In the genomic region with DNA sequence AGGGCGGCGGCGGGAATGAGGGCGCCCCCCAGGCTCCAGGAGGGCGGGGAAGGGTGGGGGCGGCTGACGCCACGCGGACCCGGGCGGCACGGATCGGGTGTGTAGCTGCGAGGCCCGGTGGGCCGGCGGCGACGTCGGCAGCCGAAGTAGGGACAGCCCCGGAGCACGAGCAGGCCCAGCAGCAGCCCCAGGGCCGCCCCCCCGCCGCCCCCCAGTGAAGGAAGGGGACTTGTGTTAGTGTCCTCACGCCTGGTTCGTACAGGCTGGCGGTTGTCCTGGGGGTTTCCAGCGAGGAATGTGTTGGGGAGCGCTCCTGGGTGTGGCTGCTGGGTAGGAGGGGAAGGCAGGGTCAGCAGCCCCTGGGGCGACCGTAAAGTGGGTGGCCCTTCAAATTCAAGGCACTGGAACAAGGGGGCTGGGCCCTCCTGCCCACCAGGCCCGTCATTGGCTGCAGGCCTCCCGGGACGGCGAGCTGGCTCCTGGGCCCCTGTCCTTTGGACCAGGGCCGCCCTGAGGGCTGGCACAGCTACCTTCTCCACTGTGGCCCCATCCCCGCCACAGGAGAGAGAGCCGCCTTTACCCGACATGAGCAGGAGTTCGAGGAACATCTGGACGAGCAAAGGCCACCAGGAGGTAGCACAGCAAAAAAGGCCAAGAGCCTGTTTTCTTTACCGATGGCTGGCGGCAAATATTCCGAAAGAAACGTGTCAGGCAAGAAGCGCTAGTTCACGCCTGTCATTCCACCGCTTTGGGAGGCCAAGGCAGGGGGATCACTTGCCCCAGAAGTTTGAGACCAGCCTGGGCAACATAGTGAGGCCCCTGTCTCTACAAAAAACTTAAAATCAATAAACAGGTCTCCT, we compare ENCODE assay signal across 8 cellular contexts. TPM values are rescaled to one million over a fixed set of nuclear protein-coding genes. Genes with fewer than 3 reads are reported as not detected.
A peak's percentile ranks its signal among the peaks of the same experiment; 100 is the strongest.
DNase-seq lines count a peak whose midpoint lies in the region; ATAC-seq and TF ChIP-seq lines count a peak whose summit lies in the region.

No MANE protein-coding gene starts in this region.

- H3K4me1 Mint-ChIP-seq in T-cell (peaks cover 9 to 20% (median 19%) of the 10 kb centered on the region in 3 donors), nephron (peaks cover 12% of the 10 kb centered on the region)

- H3K27me3 Mint-ChIP-seq in T-cell: no peaks in the 10 kb centered on the region
- peaks cover 11% of the 10 kb centered on the region for H3K27me3 Mint-ChIP-seq in nephron (ENCODE audit: low read depth)

- H3K9me3 Mint-ChIP-seq in T-cell: no peaks in the 10 kb centered on the region
- H3K9me3 Mint-ChIP-seq in nephron: no peaks in the 10 kb centered on the region

- ATAC-seq in HG03039 (IDR thresholded peaks at IDR 0.05; ENCODE audit: unreplicated experiment) (peak; percentile 0), T-cell (replicated peaks in 1 of 4) (peak in 2 of 4 experiments; percentile 1 to 5), esophagus mucosa (peak; percentile 1), HG03439 (IDR thresholded peaks at IDR 0.05; ENCODE audit: unreplicated experiment) (no peak)

- no peaks in the 10 kb centered on the region for H3K36me3 ChIP-seq in ES-I3 (ENCODE audit: insufficient read depth, low read length)

- no peaks in the 10 kb centered on the region; the same call in 1 of the 2 replicates for H3K4me1 ChIP-seq in ES-I3 (ENCODE audit: insufficient read depth, low read length)

- H3K9ac ChIP-seq in ES-I3 (ENCODE audit: low read depth, low read length): peak overlapping the region; percentile 88

- H3K9me3 ChIP-seq in ES-I3 (ENCODE audit: control insufficient read depth, insufficient read depth, low read length): no peaks in the 10 kb centered on the region

- DNase-seq in T-cell (no peak), NK-92 (lab: John Stamatoyannopoulos, UW; ENCODE audit: unreplicated experiment) (no peak), DMS114 treated with DMSO at 0.1 percent for 48 hours (lab: John Stamatoyannopoulos, UW; ENCODE audit: unreplicated experiment) (no peak)

- no peak for TF ChIP-seq CTCF in nephron (IDR thresholded peaks at IDR 0.05; ENCODE audit: unreplicated experiment in 3 of 3)

- POLR2A ChIA-PET in T-cell (lab: Charles Lee): no interaction called here

- H3K4me3 Mint-ChIP-seq in T-cell (peak overlapping the region; percentile 73 to 81 (median 73)), nephron (peak overlapping the region; percentile 79 to 87 (median 83))

- H3K36me3 Mint-ChIP-seq in T-cell: no peaks in the 10 kb centered on the region
- peaks cover 4% of the 10 kb centered on the region for H3K36me3 Mint-ChIP-seq in nephron (ENCODE audit: low read depth)

- CTCF ChIA-PET in T-cell (lab: Charles Lee): interaction anchor here in 1 of 2 donors (1.0 kb wide), 1 partner anchor 153 kb away, joined by 3 read pairs; no protein-coding TSS in a partner anchor

- peak overlapping the region; percentile 65 to 73 for H3K27ac Mint-ChIP-seq in T-cell
- peak overlapping the region in 2 of 3 experiments; percentile 57 to 90 for H3K27ac Mint-ChIP-seq in nephron

RNA-seq across cellular contexts. Expression of a gene that starts 0.8 kb away (rescaled TPM):
- total RNA-seq in T-cell: 10 to 100 TPM; 21.0 to 77.9 (median 63.0) TPM
- total RNA-seq in esophagus mucosa: 32.6 TPM

RNA-seq across cellular contexts. Expression of a gene that starts 24.4 kb away (rescaled TPM):
- 10 to 100 TPM in 3 of 5 donors, 1 to 10 TPM in 2; 4.2 to 11.7 (median 11.3) TPM for total RNA-seq in T-cell
- 7.0 TPM for total RNA-seq in esophagus mucosa
